26 cellular contexts compared by ENCODE assay signal in the genomic region with DNA sequence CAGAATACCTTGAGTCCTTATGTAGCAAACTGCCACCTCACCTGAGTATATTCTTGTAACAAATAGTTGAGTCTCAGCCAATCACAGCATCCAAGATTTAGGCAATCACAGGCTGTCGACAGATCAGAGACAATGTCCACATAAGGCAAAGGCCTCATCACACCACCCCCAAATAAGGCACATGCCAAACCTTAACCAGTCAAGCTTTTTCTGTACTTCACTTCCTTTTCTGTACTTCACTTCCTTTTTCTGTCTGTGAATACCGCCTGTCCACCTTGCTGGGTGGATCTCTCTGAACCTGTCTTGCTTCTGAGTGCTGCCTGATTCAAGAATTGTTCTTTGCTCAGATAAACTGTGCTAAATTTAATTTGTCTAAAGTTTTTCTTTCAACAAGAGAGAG.
"Had no signal": no experiment of that assay in that cellular context is flagged by ENCODE, and none has a peak within 500 bp of the region (broad histone marks: within the 10 kb centered on the region; RNA-seq: fewer than 3 reads in every experiment).

No MANE protein-coding gene starts in this region.

- H3K4me3 ChIP-seq: breast epithelium, heart right ventricle, neural progenitor cell, psoas muscle, sigmoid colon, uterus had no signal

- H3K9me3 ChIP-seq: breast epithelium, psoas muscle, sigmoid colon, uterus had no signal

- ATAC-seq: activated CD4-positive, alpha-beta T cell treated with anti-CD3 and anti-CD28 coated beads for 36 hours; activated naive CD4-positive, alpha-beta T cell treated with anti-CD3 and anti-CD28 coated beads, Interleukin-2, amount 50 U/mL, for 72 hours; activated T-cell treated with anti-CD3 and anti-CD28 coated beads, Interleukin-2, amount 50 U/mL, for 72 hours; esophagus mucosa; foreskin keratinocyte; heart right ventricle; naive thymus-derived CD8-positive, alpha-beta T cell; psoas muscle; stimulated activated memory B cell treated with anti-CD40 and anti-IgM and Interleukin-4, amounts not matched to agents 10 μg/mL and 1 μg/mL and 100 μg/mL, for 72 hours; stimulated activated naive CD8-positive, alpha-beta T cell treated with anti-CD3 and anti-CD28 coated beads, Interleukin-15, amount 100 ng/mL, for 72 hours had no signal

- H3K36me3 ChIP-seq: breast epithelium, heart right ventricle, neural progenitor cell, sigmoid colon, uterus had no signal

- H3K4me1 ChIP-seq: breast epithelium, foreskin keratinocyte, heart right ventricle, parathyroid adenoma, psoas muscle, sigmoid colon, uterus had no signal

- FAIRE-seq: small intestine had no signal

- H2AFZ ChIP-seq: neural progenitor cell, parathyroid adenoma had no signal

- DNase-seq: activated CD4-positive, alpha-beta T cell treated with anti-CD3 and anti-CD28 coated beads for 36 hours; activated CD4-positive, alpha-beta T cell treated with anti-CD3 and anti-CD28 coated beads, Interleukin-2, amount 50 U/mL, for 4 hours; activated CD4-positive, CD25-positive, alpha-beta regulatory T cell; activated naive CD4-positive, alpha-beta T cell; activated T-cell treated with anti-CD3 and anti-CD28 coated beads for 4 hours; activated T-cell treated with anti-CD3 and anti-CD28 coated beads, Interleukin-2, amount 50 U/mL, for 72 hours; central memory CD4-positive, alpha-beta T cell; endodermal cell; foreskin keratinocyte; heart right ventricle; naive thymus-derived CD8-positive, alpha-beta T cell; occipital lobe; psoas muscle; sigmoid colon; small intestine; stimulated activated CD4-positive, alpha-beta T cell treated with anti-CD3 and anti-CD28 coated beads, Interleukin-4, amount 100 ng/mL, for 4 hours; stimulated activated CD8-positive, alpha-beta memory T cell treated with anti-CD3 and anti-CD28 coated beads, Interleukin-4, amount 100 ng/mL, for 48 hours; stimulated activated naive CD8-positive, alpha-beta T cell treated with anti-CD3 and anti-CD28 coated beads, Interleukin-15, amount 100 ng/mL, for 72 hours; substantia nigra; uterus had no signal

- H3K79me2 ChIP-seq: parathyroid adenoma had no signal

- H3K27ac ChIP-seq: breast epithelium, foreskin keratinocyte, heart right ventricle, neural progenitor cell, parathyroid adenoma, psoas muscle, sigmoid colon, uterus had no signal

- H3K4me2 ChIP-seq: neural progenitor cell had no signal
